ENCODE assay signal across 1 cellular context in the genomic region with DNA sequence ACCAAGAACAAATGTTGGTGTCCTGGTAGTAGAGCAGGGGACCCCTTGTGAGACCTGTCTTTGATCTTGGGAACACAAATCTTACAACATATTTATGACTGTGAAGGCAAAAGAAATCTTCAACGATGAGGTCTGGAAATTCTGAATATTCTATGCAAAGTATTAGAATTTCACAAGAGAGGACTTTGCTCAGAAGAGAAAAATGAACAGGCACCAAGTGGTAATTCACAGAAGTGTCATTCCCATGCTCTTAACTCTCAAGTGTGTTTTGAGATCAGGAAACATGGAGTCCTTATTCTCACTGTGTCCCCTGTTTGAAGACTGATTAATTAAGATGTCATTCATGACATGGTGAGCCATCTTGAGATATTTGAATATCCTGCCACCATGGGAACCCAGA.
TF ChIP-seq lines count a peak whose summit lies in the region.

No MANE protein-coding gene starts in this region.

TF ChIP-seq in IMR-90, 13 proteins besides CTCF, POLR2A, EP300 and RAD21:
- TF ChIP-seq NFE2L2 (IDR thresholded peaks at IDR 0.05; ENCODE audit: low read depth, low read length) (no peak), SMC3 (IDR thresholded peaks at IDR 0.05; ENCODE audit: low read depth, low read length) (no peak), ELK1 (IDR thresholded peaks at IDR 0.05; ENCODE audit: borderline replicate concordance, low read depth, low read length) (no peak), BHLHE40 (IDR thresholded peaks at IDR 0.05; ENCODE audit: low read depth, low read length) (no peak), USF2 (IDR thresholded peaks at IDR 0.05; ENCODE audit: low read depth, low read length) (no peak), FOS (IDR thresholded peaks at IDR 0.05; ENCODE audit: low read depth, low read length) (no peak), MXI1 (IDR thresholded peaks at IDR 0.05; ENCODE audit: borderline replicate concordance, low read depth, low read length) (no peak), CHD1 (IDR thresholded peaks at IDR 0.05; ENCODE audit: low read depth, low read length) (no peak), RFX5 (IDR thresholded peaks at IDR 0.05; ENCODE audit: low read depth, low read length) (no peak)
